Comparison of ENCODE assay signal across 10 cellular contexts in genomic region chr18:13613591-13614317, GRCh38.
DNase-seq lines count a peak whose midpoint lies in the region; ATAC-seq lines count a peak whose summit lies in the region.
"Had no signal": no experiment of that assay in that cellular context is flagged by ENCODE, and none has a peak within 500 bp of the region (broad histone marks: within the 10 kb centered on the region; RNA-seq: fewer than 3 reads in every experiment).

No MANE protein-coding gene starts in this region.

- no peaks in the 10 kb centered on the region for H3K27me3 ChIP-seq in thymus (ENCODE audit: control insufficient read depth, insufficient read depth)
- H3K27me3 ChIP-seq: colonic mucosa had no signal

- H3K27ac ChIP-seq in thymus (ENCODE audit: low read depth): peak overlapping the region; percentile 88
- H3K27ac ChIP-seq: C4-2B, colonic mucosa had no signal

- 11% methylated on average over 18 of the region's 18 CpGs for whole genome bisulfite sequencing in thymus

- H3K4me3 ChIP-seq in thymus (ENCODE audit: low read length): peak overlapping the region; percentile 59
- H3K4me3 ChIP-seq: colonic mucosa had no signal

- peaks cover 6 to 19% of the 10 kb centered on the region in 2 donors for H3K27me3 Mint-ChIP-seq in effector memory CD8-positive, alpha-beta T cell

- peak; percentile 42 for DNase-seq in Right ventricle myocardium inferior (ENCODE audit: missing footprints)
- no peak for DNase-seq in left cardiac atrium
- peak; percentile 8 for DNase-seq in NCI-H2196 treated with DMSO at 0.1 percent for 48 hours (lab: John Stamatoyannopoulos, UW; ENCODE audit: unreplicated experiment)
- DNase-seq in effector memory CD8-positive, alpha-beta T cell: no peak
- DNase-seq in OCI-M1 (lab: John Stamatoyannopoulos, UW): no peak
- no peak for DNase-seq in mesenteric fat pad (ENCODE audit: low spot score)
- no peak for DNase-seq in activated CD8-positive, alpha-beta memory T cell treated with anti-CD3 and anti-CD28 coated beads, Interleukin-2, amount 50 U/mL, for 48 hours
- DNase-seq: colonic mucosa had no signal

- H3K4me1 Mint-ChIP-seq in effector memory CD8-positive, alpha-beta T cell (ENCODE audit: low read depth in 2 of 2): peaks cover 56 to 65% of the 10 kb centered on the region in 2 donors

- H3K9me3 ChIP-seq in thymus (ENCODE audit: control insufficient read depth): no peaks in the 10 kb centered on the region
- H3K9me3 ChIP-seq: colonic mucosa had no signal

- H3K27ac Mint-ChIP-seq in effector memory CD8-positive, alpha-beta T cell: peak overlapping the region; percentile 85 to 95

- H3K36me3 Mint-ChIP-seq in effector memory CD8-positive, alpha-beta T cell (ENCODE audit: insufficient read depth): peaks cover 23% of the 10 kb centered on the region

- peak overlapping the region; percentile 84 to 90 for H3K4me3 Mint-ChIP-seq in effector memory CD8-positive, alpha-beta T cell

- peaks cover 63% of the 10 kb centered on the region for H3K4me1 ChIP-seq in thymus (ENCODE audit: control insufficient read depth, insufficient read depth, low read length)
- H3K4me1 ChIP-seq: colonic mucosa had no signal

- no peaks in the 10 kb centered on the region for H3K9me3 Mint-ChIP-seq in effector memory CD8-positive, alpha-beta T cell

- intact Hi-C loops in Right ventricle myocardium inferior (cut with DNase I) (no loop called here), left cardiac atrium (cut with DNase I) (loop anchor here in 1 of 2 donors (5.0 to 10.0 kb wide), 2 partner anchors 111 to 396 kb away; partner anchors contain the start of genes FAM210A, LDLRAD4 and RNMT)

- peaks cover 8% of the 10 kb centered on the region for H3K36me3 ChIP-seq in thymus (ENCODE audit: control insufficient read depth, insufficient read depth)
- H3K36me3 ChIP-seq: colonic mucosa had no signal

- ATAC-seq in Right ventricle myocardium inferior (no peak), left cardiac atrium (no peak)
- ATAC-seq in effector memory CD8-positive, alpha-beta T cell (replicated peaks): no peak

Comparison
In these comparisons a context has a peak if more than half of its experiments do, and no peak if none do; other contexts are left out.
1. DNase-seq: peak in Right ventricle myocardium inferior (single experiment) and NCI-H2196 treated with DMSO at 0.1 percent for 48 hours (single experiment); none in left cardiac atrium (single experiment), effector memory CD8-positive, alpha-beta T cell (0 of 3), OCI-M1 (single experiment), mesenteric fat pad (single experiment) and activated CD8-positive, alpha-beta memory T cell treated with anti-CD3 and anti-CD28 coated beads, Interleukin-2, amount 50 U/mL, for 48 hours (single experiment).